ENCODE assay signal across 11 cellular contexts in the genomic region with DNA sequence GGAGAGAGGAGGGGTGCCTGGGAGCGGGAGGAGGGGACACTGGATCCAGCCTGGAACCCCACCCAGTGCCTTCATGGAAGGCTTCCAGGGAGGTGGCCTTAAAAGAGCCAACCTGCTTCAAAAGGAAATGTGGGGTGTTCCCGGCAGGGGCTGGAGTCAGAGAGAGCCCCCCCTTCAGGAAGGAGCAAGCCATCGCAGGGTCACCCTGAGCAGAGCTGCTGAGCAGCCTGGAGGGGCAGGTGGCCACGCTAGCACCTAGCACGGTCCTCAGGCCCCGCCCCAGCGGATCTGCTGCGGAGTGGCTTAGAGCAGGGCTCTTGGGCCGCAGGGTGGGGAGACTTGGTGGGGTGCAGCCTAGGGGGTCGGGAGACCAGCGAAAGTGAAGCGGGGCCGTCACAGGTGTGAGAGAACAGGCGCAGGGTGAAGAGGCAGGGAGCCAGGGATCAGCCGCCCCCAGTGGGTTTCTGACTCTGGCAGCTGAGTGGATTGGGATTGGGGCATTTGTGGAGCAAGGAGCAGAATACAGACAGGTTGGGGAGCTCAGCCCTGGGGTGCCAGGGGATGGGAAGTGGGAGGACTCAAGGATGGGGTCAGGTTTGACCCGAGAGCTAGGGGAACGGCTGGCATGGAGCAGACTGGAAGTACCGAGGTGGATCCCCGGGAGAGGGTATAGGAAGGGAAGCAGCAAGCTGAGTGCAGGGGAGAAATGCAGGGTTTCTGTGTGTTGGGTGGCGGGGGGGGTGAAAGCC. TPM values are rescaled to one million over a fixed set of nuclear protein-coding genes. Genes with fewer than 3 reads are reported as not detected.
DNase-seq lines count a peak whose midpoint lies in the region; ATAC-seq and TF ChIP-seq lines count a peak whose summit lies in the region.
"Had no signal": no experiment of that assay in that cellular context is flagged by ENCODE, and none has a peak within 500 bp of the region (broad histone marks: within the 10 kb centered on the region; RNA-seq: fewer than 3 reads in every experiment).

No MANE protein-coding gene starts in this region.

- H3K27me3 ChIP-seq in OCI-LY1 (ENCODE audit: insufficient read depth, low read length) (peaks cover 3% of the 10 kb centered on the region), spleen (replicated peaks in 1 of 7) (no peaks in the 10 kb centered on the region)

- no peaks in the 10 kb centered on the region for H3K79me2 ChIP-seq in OCI-LY1 (ENCODE audit: insufficient read depth, low read length)

- H3F3A ChIP-seq in OCI-LY1 (ENCODE audit: insufficient read depth, low read length), result no peaks in the 10 kb centered on the region

- intact Hi-C loops in spleen (cut with DNase I; ENCODE audit: low total_unique reads), result no loop called here

- H2AFZ ChIP-seq in OCI-LY1 (ENCODE audit: low read length), result no peak overlapping the region

- no peak overlapping the region for H3K9ac ChIP-seq in OCI-LY1 (ENCODE audit: low read length)

- H3K9me2 ChIP-seq in OCI-LY1 (ENCODE audit: low read depth, low read length), result no peaks in the 10 kb centered on the region

- H3K9me3 ChIP-seq in OCI-LY1 (ENCODE audit: low read length) (no peaks in the 10 kb centered on the region), spleen (no peaks in the 10 kb centered on the region)

- ATAC-seq in GM21390 (IDR thresholded peaks at IDR 0.05; ENCODE audit: unreplicated experiment), result no peak
- no peak for ATAC-seq in HG02759 (IDR thresholded peaks at IDR 0.05; ENCODE audit: unreplicated experiment)

- 69 to 80% (median 72%) methylated on average over 18 to 20 of the region's 20 CpGs for WGBS in spleen, 5 donors

- no peaks in the 10 kb centered on the region; the same call in 1 of the 2 replicates for H3K36me3 ChIP-seq in OCI-LY1 (ENCODE audit: insufficient read depth, low read length)
- no peaks in the 10 kb centered on the region for H3K36me3 ChIP-seq in spleen

- TF ChIP-seq CTCF in OCI-LY1 (IDR thresholded peaks at IDR 0.05; ENCODE audit: low read length) (peak; percentile 61), fibroblast of mammary gland (conservative IDR thresholded peaks at IDR 0.05; ENCODE audit: control insufficient read depth, insufficient read depth, low read depth, low read length) (peak; percentile 16), spleen (IDR thresholded peaks at IDR 0.05 in 8 of 11, conservative IDR thresholded peaks at IDR 0.05 in 3 of 11) (peak in 4 of 11 experiments; percentile 19 to 44 (median 36))

- no peak overlapping the region for H3K27ac ChIP-seq in OCI-LY1 (ENCODE audit: low read depth, low read length, poor library complexity, severe bottlenecking)
- peak overlapping the region in 4 of 8 donors; percentile 16 to 73 (median 60) for H3K27ac ChIP-seq in spleen

- peak; percentile 77 for DNase-seq in NCI-H82 (lab: John Stamatoyannopoulos, UW)
- no peak for DNase-seq in NCI-H82 treated with DMSO at 0.1 percent for 48 hours (lab: John Stamatoyannopoulos, UW; ENCODE audit: unreplicated experiment)
- DNase-seq in fibroblast of mammary gland (ENCODE audit: low read depth), result no peak
- DNase-seq in spleen, result peak; percentile 73
- DNase-seq in activated CD4-positive, CD25-positive, alpha-beta regulatory T cell treated with anti-CD3 and anti-CD28 coated beads, Interleukin-2, amount 50 U/mL, for 72 hours, result no peak
- DNase-seq: activated CD8-positive, alpha-beta memory T cell treated with anti-CD3 and anti-CD28 coated beads, Interleukin-2, amount 50 U/mL, for 48 hours; head of caudate nucleus; NCI-H2029 treated with DMSO at 0.1 percent for 48 hours had no signal

- H4K20me1 ChIP-seq in OCI-LY1 (ENCODE audit: insufficient read depth, low read length), result no peaks in the 10 kb centered on the region

- H3K4me1 ChIP-seq in OCI-LY1 (ENCODE audit: insufficient read depth, low read length, severe bottlenecking), result no peaks in the 10 kb centered on the region
- peaks cover 0 to 37% (median 4%) of the 10 kb centered on the region in 6 donors for H3K4me1 ChIP-seq in spleen

- H3K4me2 ChIP-seq in OCI-LY1 (ENCODE audit: low read length), result no peak overlapping the region

- TF ChIP-seq POLR2A in spleen (IDR thresholded peaks at IDR 0.05), result no peak

- no peak overlapping the region for H3K4me3 ChIP-seq in OCI-LY1 (ENCODE audit: low read depth, low read length, poor library complexity, severe bottlenecking)
- no peak overlapping the region for H3K4me3 ChIP-seq in fibroblast of mammary gland (ENCODE audit: control insufficient read depth, low read depth, low read length)
- H3K4me3 ChIP-seq in spleen, result peak overlapping the region in 1 of 8 donors; percentile 22

RNA-seq across cellular contexts. Expression of a gene that starts 1.5 kb away (rescaled TPM):
- 100 to 1,000 TPM in 1 of 7 donors, 10 to 100 TPM in 5, 1 to 10 TPM in 1; 7.7 to 218 (median 20.3) TPM for total RNA-seq in spleen
- 10 to 100 TPM; 10.7 to 17.5 (median 13.3) TPM for polyA plus RNA-seq in spleen

RNA-seq across cellular contexts. Expression of a gene that starts 9.3 kb away (rescaled TPM):
- total RNA-seq in spleen, result 100 to 1,000 TPM in 3 of 7 donors, 10 to 100 TPM in 4; 43.5 to 220 (median 59.2) TPM
- 100 to 1,000 TPM; 152 to 201 (median 178) TPM for polyA plus RNA-seq in spleen

RNA-seq across cellular contexts. Expression of a gene that starts 23.2 kb away (rescaled TPM):
- total RNA-seq in spleen, result 10 to 100 TPM; 45.2 to 66.6 (median 58.5) TPM
- polyA plus RNA-seq in spleen, result 10 to 100 TPM; 45.8 to 71.2 (median 54.0) TPM

RNA-seq across cellular contexts. Expression of a gene that starts 40.6 kb away (rescaled TPM):
- total RNA-seq in spleen, result 10 to 100 TPM; 61.9 to 98.2 (median 89.2) TPM
- 10 to 100 TPM; 24.7 to 50.0 (median 34.5) TPM for polyA plus RNA-seq in spleen

RNA-seq across cellular contexts. Expression of a gene that starts 52.4 kb away (rescaled TPM):
- 1 to 10 TPM in 6 of 7 donors, under 1 TPM in 1; 0.42 to 3.6 (median 2.1) TPM for total RNA-seq in spleen
- 1 to 10 TPM; 1.2 to 1.3 (median 1.3) TPM for polyA plus RNA-seq in spleen

Comparison
In these comparisons a context has a peak if more than half of its experiments do, and no peak if none do; other contexts are left out.
1. DNase-seq: peak in NCI-H82 (single experiment) and spleen (single experiment); none in NCI-H82 treated with DMSO at 0.1 percent for 48 hours (single experiment), fibroblast of mammary gland (single experiment) and activated CD4-positive, CD25-positive, alpha-beta regulatory T cell treated with anti-CD3 and anti-CD28 coated beads, Interleukin-2, amount 50 U/mL, for 72 hours (single experiment).